In the genomic region with DNA sequence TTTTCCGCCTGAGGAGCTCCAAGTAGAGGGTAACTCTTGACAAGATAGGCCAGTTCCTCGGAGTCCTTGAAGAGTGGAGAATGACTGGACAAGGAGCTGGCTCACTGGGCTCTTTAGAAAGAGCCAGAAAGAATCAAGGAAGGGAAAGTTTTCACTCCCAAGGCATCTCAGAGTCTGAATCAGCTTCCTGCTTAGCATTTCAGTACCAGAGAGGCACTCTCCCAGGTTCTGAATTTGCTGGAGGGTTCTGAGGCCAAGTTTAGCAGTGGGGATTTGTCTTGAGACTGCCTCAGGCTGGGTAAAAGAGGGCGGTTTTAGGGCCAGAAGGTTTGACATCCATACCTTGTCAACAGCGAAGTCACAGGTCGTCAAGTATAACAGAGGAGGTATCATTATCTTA, we compare ENCODE assay signal across 1 cellular context.
TF ChIP-seq lines count a peak whose summit lies in the region.

No MANE protein-coding gene starts in this region.

TF ChIP-seq in HEK293, 187 proteins besides CTCF, POLR2A, EP300 and RAD21:
- TF ChIP-seq, protein P1, sequence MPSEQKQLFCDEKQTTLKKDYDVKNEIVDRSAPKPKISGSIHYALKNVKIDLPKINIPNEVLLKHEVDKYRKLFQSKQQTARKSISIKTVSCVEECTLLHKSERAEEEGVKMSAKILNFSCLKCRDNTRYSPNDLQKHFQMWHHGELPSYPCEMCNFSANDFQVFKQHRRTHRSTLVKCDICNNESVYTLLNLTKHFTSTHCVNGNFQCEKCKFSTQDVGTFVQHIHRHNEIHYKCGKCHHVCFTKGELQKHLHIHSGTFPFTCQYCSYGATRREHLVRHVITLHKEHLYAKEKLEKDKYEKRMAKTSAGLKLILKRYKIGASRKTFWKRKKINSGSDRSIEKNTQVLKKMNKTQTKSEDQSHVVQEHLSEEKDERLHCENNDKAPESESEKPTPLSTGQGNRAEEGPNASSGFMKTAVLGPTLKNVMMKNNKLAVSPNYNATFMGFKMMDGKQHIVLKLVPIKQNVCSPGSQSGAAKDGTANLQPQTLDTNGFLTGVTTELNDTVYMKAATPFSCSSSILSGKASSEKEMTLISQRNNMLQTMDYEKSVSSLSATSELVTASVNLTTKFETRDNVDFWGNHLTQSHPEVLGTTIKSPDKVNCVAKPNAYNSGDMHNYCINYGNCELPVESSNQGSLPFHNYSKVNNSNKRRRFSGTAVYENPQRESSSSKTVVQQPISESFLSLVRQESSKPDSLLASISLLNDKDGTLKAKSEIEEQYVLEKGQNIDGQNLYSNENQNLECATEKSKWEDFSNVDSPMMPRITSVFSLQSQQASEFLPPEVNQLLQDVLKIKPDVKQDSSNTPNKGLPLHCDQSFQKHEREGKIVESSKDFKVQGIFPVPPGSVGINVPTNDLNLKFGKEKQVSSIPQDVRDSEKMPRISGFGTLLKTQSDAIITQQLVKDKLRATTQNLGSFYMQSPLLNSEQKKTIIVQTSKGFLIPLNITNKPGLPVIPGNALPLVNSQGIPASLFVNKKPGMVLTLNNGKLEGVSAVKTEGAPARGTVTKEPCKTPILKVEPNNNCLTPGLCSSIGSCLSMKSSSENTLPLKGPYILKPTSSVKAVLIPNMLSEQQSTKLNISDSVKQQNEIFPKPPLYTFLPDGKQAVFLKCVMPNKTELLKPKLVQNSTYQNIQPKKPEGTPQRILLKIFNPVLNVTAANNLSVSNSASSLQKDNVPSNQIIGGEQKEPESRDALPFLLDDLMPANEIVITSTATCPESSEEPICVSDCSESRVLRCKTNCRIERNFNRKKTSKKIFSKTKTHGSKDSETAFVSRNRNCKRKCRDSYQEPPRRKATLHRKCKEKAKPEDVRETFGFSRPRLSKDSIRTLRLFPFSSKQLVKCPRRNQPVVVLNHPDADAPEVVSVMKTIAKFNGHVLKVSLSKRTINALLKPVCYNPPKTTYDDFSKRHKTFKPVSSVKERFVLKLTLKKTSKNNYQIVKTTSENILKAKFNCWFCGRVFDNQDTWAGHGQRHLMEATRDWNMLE (tag by site-specific recombination; conservative IDR thresholded peaks at IDR 0.05; ENCODE audit: low read depth): no peak
- TF ChIP-seq, protein P2, sequence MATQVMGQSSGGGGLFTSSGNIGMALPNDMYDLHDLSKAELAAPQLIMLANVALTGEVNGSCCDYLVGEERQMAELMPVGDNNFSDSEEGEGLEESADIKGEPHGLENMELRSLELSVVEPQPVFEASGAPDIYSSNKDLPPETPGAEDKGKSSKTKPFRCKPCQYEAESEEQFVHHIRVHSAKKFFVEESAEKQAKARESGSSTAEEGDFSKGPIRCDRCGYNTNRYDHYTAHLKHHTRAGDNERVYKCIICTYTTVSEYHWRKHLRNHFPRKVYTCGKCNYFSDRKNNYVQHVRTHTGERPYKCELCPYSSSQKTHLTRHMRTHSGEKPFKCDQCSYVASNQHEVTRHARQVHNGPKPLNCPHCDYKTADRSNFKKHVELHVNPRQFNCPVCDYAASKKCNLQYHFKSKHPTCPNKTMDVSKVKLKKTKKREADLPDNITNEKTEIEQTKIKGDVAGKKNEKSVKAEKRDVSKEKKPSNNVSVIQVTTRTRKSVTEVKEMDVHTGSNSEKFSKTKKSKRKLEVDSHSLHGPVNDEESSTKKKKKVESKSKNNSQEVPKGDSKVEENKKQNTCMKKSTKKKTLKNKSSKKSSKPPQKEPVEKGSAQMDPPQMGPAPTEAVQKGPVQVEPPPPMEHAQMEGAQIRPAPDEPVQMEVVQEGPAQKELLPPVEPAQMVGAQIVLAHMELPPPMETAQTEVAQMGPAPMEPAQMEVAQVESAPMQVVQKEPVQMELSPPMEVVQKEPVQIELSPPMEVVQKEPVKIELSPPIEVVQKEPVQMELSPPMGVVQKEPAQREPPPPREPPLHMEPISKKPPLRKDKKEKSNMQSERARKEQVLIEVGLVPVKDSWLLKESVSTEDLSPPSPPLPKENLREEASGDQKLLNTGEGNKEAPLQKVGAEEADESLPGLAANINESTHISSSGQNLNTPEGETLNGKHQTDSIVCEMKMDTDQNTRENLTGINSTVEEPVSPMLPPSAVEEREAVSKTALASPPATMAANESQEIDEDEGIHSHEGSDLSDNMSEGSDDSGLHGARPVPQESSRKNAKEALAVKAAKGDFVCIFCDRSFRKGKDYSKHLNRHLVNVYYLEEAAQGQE (tag by site-specific recombination; IDR thresholded peaks at IDR 0.05): 0 out of 2 replicates have a peak, but pooled peaks have one; percentile 39
